In genomic region chr2:163713534-163714311, GRCh38 we compare ENCODE assay signal across 24 cellular contexts. TPM values are rescaled to one million over a fixed set of nuclear protein-coding genes. Genes with fewer than 3 reads are reported as not detected.
A peak's percentile ranks its signal among the peaks of the same experiment; 100 is the strongest.
DNase-seq lines count a peak whose midpoint lies in the region; ATAC-seq and TF ChIP-seq lines count a peak whose summit lies in the region.
"Had no signal": no experiment of that assay in that cellular context is flagged by ENCODE, and none has a peak within 500 bp of the region (broad histone marks: within the 10 kb centered on the region; RNA-seq: fewer than 3 reads in every experiment).

No MANE protein-coding gene starts in this region.

- no peaks in the 10 kb centered on the region for H3K4me1 Mint-ChIP-seq in CD14-positive monocyte
- H3K4me1 Mint-ChIP-seq: naive B cell had no signal

- H3K36me3 ChIP-seq in cardiac muscle cell: no peaks in the 10 kb centered on the region
- no peaks in the 10 kb centered on the region for H3K36me3 ChIP-seq in thoracic aorta
- H3K36me3 ChIP-seq: lower lobe of right lung, vagina had no signal

- H3K27me3 Mint-ChIP-seq in CD14-positive monocyte (ENCODE audit: low read depth in 3 of 3): no peaks in the 10 kb centered on the region
- H3K27me3 Mint-ChIP-seq: CD4-positive, alpha-beta T cell; naive B cell; stimulated activated naive CD8-positive, alpha-beta T cell treated with anti-CD3 and anti-CD28 coated beads, Interleukin-15, Interleukin-2, amounts not matched to agents 100 ng/mL and 50 ng/mL, for 24 hours had no signal

- peaks cover 0 to 1% (median 0%) of the 10 kb centered on the region in 7 donors for H3K9me3 Mint-ChIP-seq in CD14-positive monocyte
- H3K9me3 Mint-ChIP-seq: CD4-positive, alpha-beta T cell; naive B cell; stimulated activated naive CD8-positive, alpha-beta T cell treated with anti-CD3 and anti-CD28 coated beads, Interleukin-15, Interleukin-2, amounts not matched to agents 100 ng/mL and 50 ng/mL, for 24 hours had no signal

- intact Hi-C loops in cardiac septum (cut with DNase I): no loop called here
- intact Hi-C loops in CD14-positive monocyte (cut with micrococcal nuclease): no loop called here

- H3K4me1 ChIP-seq in cardiac muscle cell (ENCODE audit: low read depth) (peaks cover 92% of the 10 kb centered on the region), thoracic aorta (ENCODE audit: control insufficient read depth in 1 of 2, low read depth in 2 of 2) (peaks cover 48 to 79% of the 10 kb centered on the region in 2 donors)
- H3K4me1 ChIP-seq: lower lobe of right lung, vagina had no signal

- H3K27me3 ChIP-seq in cardiac muscle cell: no peaks in the 10 kb centered on the region
- H3K27me3 ChIP-seq in thoracic aorta (replicated peaks; ENCODE audit: insufficient read depth): no peaks in the 10 kb centered on the region
- H3K27me3 ChIP-seq: vagina had no signal

- H3K27ac Mint-ChIP-seq in CD14-positive monocyte: no peak overlapping the region
- H3K27ac Mint-ChIP-seq: CD4-positive, alpha-beta T cell; naive B cell; stimulated activated naive CD8-positive, alpha-beta T cell treated with anti-CD3 and anti-CD28 coated beads, Interleukin-15, Interleukin-2, amounts not matched to agents 100 ng/mL and 50 ng/mL, for 24 hours had no signal

- H3K27ac ChIP-seq in cardiac muscle cell (peak overlapping the region; percentile 63), caudate nucleus (ENCODE audit: low read depth, low read length) (peak overlapping the region; percentile 6), thoracic aorta (no peak overlapping the region)
- H3K27ac ChIP-seq: A549, coronary artery, lower lobe of right lung, psoas muscle, vagina had no signal

- H3K36me3 Mint-ChIP-seq in CD14-positive monocyte: no peaks in the 10 kb centered on the region
- H3K36me3 Mint-ChIP-seq: naive B cell had no signal

- no peak overlapping the region for H3K4me3 Mint-ChIP-seq in CD14-positive monocyte
- H3K4me3 Mint-ChIP-seq: CD4-positive, alpha-beta T cell; naive B cell; stimulated activated naive CD8-positive, alpha-beta T cell treated with anti-CD3 and anti-CD28 coated beads, Interleukin-15, Interleukin-2, amounts not matched to agents 100 ng/mL and 50 ng/mL, for 24 hours had no signal

- DNase-seq in cardiac muscle cell (ENCODE audit: low read depth in 1 of 2, low spot score in 1 of 2): peak in 1 of 2 donors; percentile 71
- DNase-seq in cardiac septum (ENCODE audit: low spot score): no peak
- DNase-seq in caudate nucleus (lab: John Stamatoyannopoulos, UW): peak in 23 of 61 donors; percentile 9 to 60 (median 33)
- peak; percentile 51 for DNase-seq in midbrain (lab: John Stamatoyannopoulos, UW)
- DNase-seq in thoracic aorta (ENCODE audit: low spot score): no peak
- DNase-seq in CD14-positive monocyte (ENCODE audit: low spot score): no peak
- DNase-seq: activated CD4-positive, CD25-positive, alpha-beta regulatory T cell; amniotic stem cell; CD4-positive, alpha-beta T cell; foreskin melanocyte; H7; lower lobe of right lung; naive B cell; NCI-H1105; NCI-H2171 treated with DMSO at 0.1 percent for 48 hours; psoas muscle; SHP77; T-helper 2 cell had no signal

- H3K4me3 ChIP-seq in cardiac muscle cell (peak overlapping the region; percentile 13), thoracic aorta (peak overlapping the region; percentile 28)
- H3K4me3 ChIP-seq: A549, coronary artery, lower lobe of right lung, psoas muscle, vagina had no signal

- TF ChIP-seq CTCF in cardiac muscle cell (IDR thresholded peaks at IDR 0.05; ENCODE audit: low read depth, low read length): no peak
- TF ChIP-seq CTCF in thoracic aorta (IDR thresholded peaks at IDR 0.05): no peak
- no peak for TF ChIP-seq CTCF in CD14-positive monocyte (IDR thresholded peaks at IDR 0.05)

- ATAC-seq in thoracic aorta (ENCODE audit: insufficient number of reproducible peaks, low FRiP score, low read depth): no peak
- ATAC-seq in GM19035 (IDR thresholded peaks at IDR 0.05; ENCODE audit: unreplicated experiment): no peak
- no peak for ATAC-seq in HG03135 (IDR thresholded peaks at IDR 0.05; ENCODE audit: unreplicated experiment)
- ATAC-seq: A549, lower lobe of right lung, psoas muscle had no signal

- H3K9me3 ChIP-seq in cardiac muscle cell (ENCODE audit: low read depth) (no peaks in the 10 kb centered on the region), thoracic aorta (no peaks in the 10 kb centered on the region)
- H3K9me3 ChIP-seq: A549, lower lobe of right lung, psoas muscle, vagina had no signal

RNA-seq across cellular contexts. Expression of gene FIGN, which starts 22.1 kb away (rescaled TPM):
- total RNA-seq in cardiac muscle cell (23.1 and 51.0 TPM in 2 replicates), cardiac septum (16.4 TPM), thoracic aorta (10 to 100 TPM; 10.8 to 21.2 TPM)
- polyA plus RNA-seq in cardiac muscle cell (12.6 and 26.8 TPM in 2 replicates), CD14-positive monocyte (not detected)
- total RNA-seq: CD4-positive, alpha-beta T cell had no signal

Comparison
In these comparisons a context has a peak if more than half of its experiments do, and no peak if none do; other contexts are left out.
1. H3K27ac ChIP-seq: peak in cardiac muscle cell (single experiment) and caudate nucleus (single experiment); none in thoracic aorta (0 of 2).